Comparison of ENCODE assay signal across 9 cellular contexts in genomic region chr3:194265505-194265892, GRCh38.
DNase-seq lines count a peak whose midpoint lies in the region; ATAC-seq and TF ChIP-seq lines count a peak whose summit lies in the region.
"Had no signal": no experiment of that assay in that cellular context is flagged by ENCODE, and none has a peak within 500 bp of the region (broad histone marks: within the 10 kb centered on the region; RNA-seq: fewer than 3 reads in every experiment).

No MANE protein-coding gene starts in this region.

- H3K4me3 Mint-ChIP-seq in progenitor cell of endocrine pancreas (ENCODE audit: low read depth), result no peak overlapping the region

- 0 to 2% (median 1%) methylated on average over 18 to 19 of the region's 19 CpGs for WGBS in psoas muscle, 3 donors

- H3K9me3 ChIP-seq in psoas muscle, result no peaks in the 10 kb centered on the region
- H3K9me3 ChIP-seq: neutrophil had no signal

- peak; percentile 83 for DNase-seq in EH (ENCODE audit: low read depth)
- DNase-seq in glomerular visceral epithelial cell (ENCODE audit: extremely low spot score), result peak; percentile 83
- DNase-seq in psoas muscle, result peak; percentile 91 to 97
- no peak for DNase-seq in progenitor cell of endocrine pancreas (ENCODE audit: low spot score, unreplicated experiment)
- no peak for DNase-seq in GM20000 (ENCODE audit: low spot score)

- H3K36me3 ChIP-seq in psoas muscle (ENCODE audit: insufficient read depth in 1 of 2, low read depth in 1 of 2), result no peaks in the 10 kb centered on the region
- H3K36me3 ChIP-seq: neutrophil had no signal

- H3K27ac ChIP-seq in psoas muscle, result peak overlapping the region; percentile 64
- H3K27ac ChIP-seq: neutrophil had no signal

- TF ChIP-seq CTCF in psoas muscle (IDR thresholded peaks at IDR 0.05) (no peak), progenitor cell of endocrine pancreas (IDR thresholded peaks at IDR 0.05; ENCODE audit: unreplicated experiment) (no peak), GM20000 (IDR thresholded peaks at IDR 0.05; ENCODE audit: extremely low read depth, missing control alignments) (no peak)

- peaks cover 25% of the 10 kb centered on the region for H3K4me1 ChIP-seq in psoas muscle

- no peaks in the 10 kb centered on the region for H3K36me3 Mint-ChIP-seq in progenitor cell of endocrine pancreas (ENCODE audit: insufficient read depth)

- no peak overlapping the region for H3K4me3 ChIP-seq in psoas muscle

- H3K27me3 ChIP-seq in psoas muscle (ENCODE audit: insufficient read depth in 3 of 3, low read length in 2 of 3), result no peaks in the 10 kb centered on the region

- peak; percentile 90 for ATAC-seq in SK-N-SH treated with all-trans-retinoic acid at 6 μM for 48 hours
- ATAC-seq in psoas muscle, result peak; percentile 95 to 97 (median 97)
- ATAC-seq in HG02981 (IDR thresholded peaks at IDR 0.05; ENCODE audit: unreplicated experiment), result no peak
- ATAC-seq in GM19467 (IDR thresholded peaks at IDR 0.05; ENCODE audit: unreplicated experiment), result no peak

- H3K27ac Mint-ChIP-seq in progenitor cell of endocrine pancreas, result no peak overlapping the region

- H3K27me3 Mint-ChIP-seq in progenitor cell of endocrine pancreas, result no peaks in the 10 kb centered on the region

- peaks cover 26% of the 10 kb centered on the region for H3K4me1 Mint-ChIP-seq in progenitor cell of endocrine pancreas (ENCODE audit: low read depth)

- H3K9me3 Mint-ChIP-seq in progenitor cell of endocrine pancreas (ENCODE audit: low read depth), result no peaks in the 10 kb centered on the region

- intact Hi-C loops in psoas muscle (cut with DNase I), result loop anchor here (5.0 kb wide), 3 partner anchors 47 to 268 kb away; no protein-coding TSS in a partner anchor

TF ChIP-seq in SK-N-SH treated with all-trans-retinoic acid at 6 μM for 48 hours, 23 proteins besides CTCF, POLR2A, EP300 and RAD21:
- no peak for TF ChIP-seq RARB (CRISPR knock-in tag; IDR thresholded peaks at IDR 0.05)
- no peak for TF ChIP-seq OSR1 (CRISPR knock-in tag; IDR thresholded peaks at IDR 0.05)
- TF ChIP-seq PATZ1 (CRISPR knock-in tag; IDR thresholded peaks at IDR 0.05; ENCODE audit: borderline replicate concordance), result no peak
- TF ChIP-seq BACH2 (CRISPR knock-in tag; IDR thresholded peaks at IDR 0.05; ENCODE audit: borderline replicate concordance), result no peak
- TF ChIP-seq PPARA (CRISPR knock-in tag; IDR thresholded peaks at IDR 0.05; ENCODE audit: borderline replicate concordance), result no peak
- TF ChIP-seq ZFP30 (CRISPR knock-in tag; IDR thresholded peaks at IDR 0.05), result no peak
- TF ChIP-seq TSHZ2 (CRISPR knock-in tag; IDR thresholded peaks at IDR 0.05), result 0 out of 2 replicates have a peak, but pooled peaks have one; percentile 56
- no peak for TF ChIP-seq ESRRG (CRISPR knock-in tag; IDR thresholded peaks at IDR 0.05)
- TF ChIP-seq ZNF565 (CRISPR knock-in tag; conservative IDR thresholded peaks at IDR 0.05; ENCODE audit: low read depth), result no peak; the same call in 1 of the 2 replicates
- peak; percentile 65; the same call in 1 of the 2 replicates for TF ChIP-seq TCF4 (CRISPR knock-in tag; IDR thresholded peaks at IDR 0.05; ENCODE audit: borderline replicate concordance)
- no peak for TF ChIP-seq ZNF8 (CRISPR knock-in tag; IDR thresholded peaks at IDR 0.05)
- TF ChIP-seq SNAI2 (CRISPR knock-in tag; IDR thresholded peaks at IDR 0.05), result no peak
- TF ChIP-seq CSRNP3 (CRISPR knock-in tag; IDR thresholded peaks at IDR 0.05), result no peak

Comparison
In these comparisons a context has a peak if more than half of its experiments do, and no peak if none do; other contexts are left out.
1. DNase-seq: peak in EH (single experiment), glomerular visceral epithelial cell (single experiment) and psoas muscle (2 of 2); none in progenitor cell of endocrine pancreas (single experiment) and GM20000 (single experiment).
2. ATAC-seq: peak in SK-N-SH treated with all-trans-retinoic acid at 6 μM for 48 hours (single experiment) and psoas muscle (4 of 4); none in HG02981 (single experiment) and GM19467 (single experiment).